30 cellular contexts compared by ENCODE assay signal in genomic region chr14:98867726-98868125, GRCh38.
"Had no signal": no experiment of that assay in that cellular context is flagged by ENCODE, and none has a peak within 500 bp of the region (broad histone marks: within the 10 kb centered on the region; RNA-seq: fewer than 3 reads in every experiment).

No MANE protein-coding gene starts in this region.

- H3K9ac ChIP-seq: neural progenitor cell, parathyroid adenoma had no signal

- H3K36me3 ChIP-seq: neural progenitor cell, ovary, spleen, suprapubic skin, tibial artery, transverse colon, upper lobe of left lung, vagina had no signal

- H3K9me3 ChIP-seq: ovary, psoas muscle, suprapubic skin, testis, tibial artery, transverse colon, upper lobe of left lung, vagina had no signal

- H3K27me3 ChIP-seq: neural progenitor cell, ovary, spleen, suprapubic skin, testis, tibial artery, transverse colon, upper lobe of left lung, vagina had no signal

- H3K79me2 ChIP-seq: parathyroid adenoma had no signal

- H3K27ac ChIP-seq: neural progenitor cell, ovary, parathyroid adenoma, psoas muscle, skin epidermis, spleen, suprapubic skin, testis, tibial artery, transverse colon, upper lobe of left lung, vagina had no signal

- FAIRE-seq: urothelium cell line had no signal

- H2AFZ ChIP-seq: neural progenitor cell, parathyroid adenoma had no signal

- ATAC-seq: psoas muscle; right cardiac atrium; sciatic nerve; stimulated activated memory B cell treated with anti-CD40 and anti-IgM and Interleukin-4, amounts not matched to agents 10 μg/mL and 1 μg/mL and 100 μg/mL, for 72 hours; stimulated activated naive CD8-positive, alpha-beta T cell treated with anti-CD3 and anti-CD28 coated beads, Interleukin-15, amount 100 ng/mL, for 72 hours; stimulated activated naive CD8-positive, alpha-beta T cell treated with anti-CD3 and anti-CD28 coated beads, Interleukin-15, Interleukin-2, amounts not matched to agents 100 U/mL and 50 U/mL, for 24 hours had no signal

- DNase-seq: naive B cell; natural killer cell; occipital lobe; ovary; posterior cingulate gyrus; psoas muscle; right cardiac atrium; spleen; stimulated activated CD4-positive, alpha-beta T cell treated with anti-CD3 and anti-CD28 coated beads, Interleukin-12 subunit alpha, Interleukin-12 subunit beta, amount 100 ng/mL, for 4 hours; stimulated activated CD4-positive, alpha-beta T cell treated with anti-CD3 and anti-CD28 coated beads, Interleukin-1b, Interleukin-23, amount 100 ng/mL, for 48 hours; stimulated activated CD4-positive, alpha-beta T cell treated with anti-CD3 and anti-CD28 coated beads, Interleukin-4, amount 100 ng/mL, for 1 hour; stimulated activated CD4-positive, alpha-beta T cell treated with anti-CD3 and anti-CD28 coated beads, Interleukin-4, amount 100 ng/mL, for 4 hours; stimulated activated CD8-positive, alpha-beta memory T cell treated with anti-CD3 and anti-CD28 coated beads, Interleukin-4, amount 100 ng/mL, for 48 hours; stimulated activated naive CD4-positive, alpha-beta T cell; stimulated activated naive CD8-positive, alpha-beta T cell treated with anti-CD3 and anti-CD28 coated beads, Interleukin-15, amount 100 ng/mL, for 72 hours; stimulated activated naive CD8-positive, alpha-beta T cell treated with anti-CD3 and anti-CD28 coated beads, Interleukin-15, Interleukin-2, amounts not matched to agents 100 U/mL and 50 U/mL, for 24 hours; substantia nigra; testis; tibial artery; transverse colon; upper lobe of left lung had no signal

- H3K4me1 ChIP-seq: neural progenitor cell, parathyroid adenoma, psoas muscle, spleen, suprapubic skin, testis, tibial artery, transverse colon, upper lobe of left lung, vagina had no signal

- H3K4me3 ChIP-seq: neural progenitor cell, ovary, psoas muscle, skin epidermis, smooth muscle cell, spleen, suprapubic skin, testis, tibial artery, transverse colon, upper lobe of left lung, vagina had no signal

- H3K4me2 ChIP-seq: neural progenitor cell, smooth muscle cell had no signal
